In the genomic region with DNA sequence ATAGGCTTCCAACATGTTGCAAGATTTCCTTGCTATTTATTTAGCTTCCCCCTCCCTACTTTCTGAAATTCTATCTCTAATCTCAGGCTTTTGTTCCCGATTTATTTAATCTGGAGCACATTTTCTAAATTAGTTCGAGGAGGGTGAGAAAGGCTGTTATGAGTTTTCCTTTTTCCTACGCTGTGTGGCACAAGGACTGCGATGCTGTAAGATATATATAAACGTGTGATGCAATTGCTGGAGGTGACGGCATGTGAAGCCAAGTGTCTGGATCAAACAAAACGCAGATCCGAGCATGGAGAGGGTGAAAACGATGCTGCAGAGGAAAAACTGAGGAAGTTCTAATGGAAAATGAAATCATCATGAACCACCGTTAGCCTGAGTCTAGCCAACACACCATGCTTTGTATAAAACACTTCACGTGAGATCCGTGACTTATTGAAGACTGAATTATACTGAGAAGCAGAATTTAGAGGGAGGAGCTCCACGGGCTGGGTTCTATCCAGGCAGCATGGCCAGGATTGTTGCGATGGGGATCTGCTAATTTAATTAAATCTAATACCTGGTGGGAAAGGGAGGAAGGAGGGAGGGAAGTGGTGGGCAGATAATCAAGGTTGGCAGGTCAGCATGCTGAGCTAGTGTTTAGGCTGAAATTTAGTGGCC, we compare ENCODE assay signal across 14 cellular contexts. TPM values are rescaled to one million over a fixed set of nuclear protein-coding genes. Genes with fewer than 3 reads are reported as not detected.
DNase-seq lines count a peak whose midpoint lies in the region; ATAC-seq and TF ChIP-seq lines count a peak whose summit lies in the region.
"Had no signal": no experiment of that assay in that cellular context is flagged by ENCODE, and none has a peak within 500 bp of the region (broad histone marks: within the 10 kb centered on the region; RNA-seq: fewer than 3 reads in every experiment).

No MANE protein-coding gene starts in this region.

- H3K27ac Mint-ChIP-seq in nephron, result peak overlapping the region; percentile 99
- H3K27ac Mint-ChIP-seq: activated CD4-positive, alpha-beta memory T cell treated with anti-CD3 and anti-CD28 coated beads, Interleukin-2, amount 10 ng/mL, durations not matched to agents 7 days and 5 days; activated naive CD4-positive, alpha-beta T cell treated with anti-CD3 and anti-CD28 coated beads, Interleukin-2, amount 10 ng/mL, durations not matched to agents 7 days and 5 days; stimulated activated effector memory CD8-positive, alpha-beta T cell treated with anti-CD3 and anti-CD28 coated beads, Interleukin-12 subunit alpha, Interleukin-12 subunit beta, amount 100 ng/mL, for 72 hours; T-helper 1 cell treated with Interleukin-12 subunit alpha and Interleukin-12 subunit beta and Interleukin-4 antibody, amounts not matched to agents 30 μg/mL and 1 μg/mL, for 36 hours had no signal

- peak overlapping the region; percentile 77 to 97 (median 79) for H3K4me3 Mint-ChIP-seq in nephron
- H3K4me3 Mint-ChIP-seq: activated CD4-positive, alpha-beta memory T cell treated with anti-CD3 and anti-CD28 coated beads, Interleukin-2, amount 10 ng/mL, durations not matched to agents 7 days and 5 days; activated naive CD4-positive, alpha-beta T cell treated with anti-CD3 and anti-CD28 coated beads, Interleukin-2, amount 10 ng/mL, durations not matched to agents 7 days and 5 days; stimulated activated effector memory CD8-positive, alpha-beta T cell treated with anti-CD3 and anti-CD28 coated beads, Interleukin-12 subunit alpha, Interleukin-12 subunit beta, amount 100 ng/mL, for 72 hours; T-helper 1 cell treated with Interleukin-12 subunit alpha and Interleukin-12 subunit beta and Interleukin-4 antibody, amounts not matched to agents 30 μg/mL and 1 μg/mL, for 36 hours had no signal

- no peak for TF ChIP-seq CTCF in RWPE2 (IDR thresholded peaks at IDR 0.05; ENCODE audit: poor library complexity, severe bottlenecking)
- no peak for TF ChIP-seq CTCF in nephron (IDR thresholded peaks at IDR 0.05; ENCODE audit: unreplicated experiment in 3 of 3)
- no peak for TF ChIP-seq CTCF in tibial artery (IDR thresholded peaks at IDR 0.05)

- no peaks in the 10 kb centered on the region for H3K9me3 Mint-ChIP-seq in nephron
- H3K9me3 Mint-ChIP-seq: activated CD4-positive, alpha-beta memory T cell treated with anti-CD3 and anti-CD28 coated beads, Interleukin-2, amount 10 ng/mL, durations not matched to agents 7 days and 5 days; activated naive CD4-positive, alpha-beta T cell treated with anti-CD3 and anti-CD28 coated beads, Interleukin-2, amount 10 ng/mL, durations not matched to agents 7 days and 5 days; stimulated activated effector memory CD8-positive, alpha-beta T cell treated with anti-CD3 and anti-CD28 coated beads, Interleukin-12 subunit alpha, Interleukin-12 subunit beta, amount 100 ng/mL, for 72 hours; T-helper 1 cell treated with Interleukin-12 subunit alpha and Interleukin-12 subunit beta and Interleukin-4 antibody, amounts not matched to agents 30 μg/mL and 1 μg/mL, for 36 hours had no signal

- H3K36me3 ChIP-seq in RWPE2 (ENCODE audit: low read depth), result no peaks in the 10 kb centered on the region
- no peaks in the 10 kb centered on the region for H3K36me3 ChIP-seq in tibial artery
- peaks cover 19% of the 10 kb centered on the region for H3K36me3 ChIP-seq in MG63

- intact Hi-C loops in tibial artery (cut with DNase I; ENCODE audit: low total_unique reads), result loop anchor here (10.0 kb wide), 1 partner anchor 236 kb away; no protein-coding TSS in a partner anchor

- H3K27me3 ChIP-seq in RWPE2 (ENCODE audit: insufficient read depth, poor library complexity, severe bottlenecking), result peaks cover 10% of the 10 kb centered on the region
- H3K27me3 ChIP-seq in tibial artery, result no peaks in the 10 kb centered on the region
- H3K27me3 ChIP-seq in MG63, result no peaks in the 10 kb centered on the region

- DNase-seq in RWPE2 (ENCODE audit: low spot score) (peak; percentile 5), epidermal melanocyte (ENCODE audit: insufficient read length, low spot score) (peak; percentile 54), tibial artery (no peak), MG63 (no peak), T-helper 1 cell (no peak)
- no peak for DNase-seq in central memory CD4-positive, alpha-beta T cell
- DNase-seq: activated CD4-positive, alpha-beta memory T cell treated with anti-CD3 and anti-CD28 coated beads, Interleukin-2, amount 10 ng/mL, durations not matched to agents 7 days and 5 days; activated naive CD4-positive, alpha-beta T cell treated with anti-CD3 and anti-CD28 coated beads, Interleukin-2, amount 10 ng/mL, durations not matched to agents 7 days and 5 days; NCI-H1930 had no signal

- H3K4me3 ChIP-seq in RWPE2 (ENCODE audit: severe bottlenecking) (no peak overlapping the region), tibial artery (no peak overlapping the region), MG63 (no peak overlapping the region)

- peaks cover 3% of the 10 kb centered on the region for H3K27me3 Mint-ChIP-seq in nephron (ENCODE audit: low read depth)

- no peaks in the 10 kb centered on the region for H3K4me1 ChIP-seq in RWPE2 (ENCODE audit: insufficient read depth, poor library complexity, severe bottlenecking)
- peaks cover 0 to 56% (median 43%) of the 10 kb centered on the region in 4 donors for H3K4me1 ChIP-seq in tibial artery

- peaks cover 4% of the 10 kb centered on the region for H3K36me3 Mint-ChIP-seq in nephron (ENCODE audit: low read depth)

- no peaks in the 10 kb centered on the region for H3K9me3 ChIP-seq in RWPE2 (ENCODE audit: severe bottlenecking)
- no peaks in the 10 kb centered on the region for H3K9me3 ChIP-seq in tibial artery
- H3K9me3 ChIP-seq in MG63, result no peaks in the 10 kb centered on the region

- H3K4me1 Mint-ChIP-seq in nephron, result peaks cover 77% of the 10 kb centered on the region

- H3K27ac ChIP-seq in RWPE2 (ENCODE audit: poor library complexity, severe bottlenecking) (no peak overlapping the region), tibial artery (peak overlapping the region; percentile 65 to 88)

- ATAC-seq in RWPE2 (ENCODE audit: low read depth) (no peak), HG03095 (IDR thresholded peaks at IDR 0.05; ENCODE audit: unreplicated experiment) (no peak)
- ATAC-seq: stimulated activated effector memory CD8-positive, alpha-beta T cell treated with anti-CD3 and anti-CD28 coated beads, Interleukin-12 subunit alpha, Interleukin-12 subunit beta, amount 100 ng/mL, for 72 hours had no signal

RNA-seq across cellular contexts. Expression of gene PKNOX2, which starts 4.5 kb away (rescaled TPM):
- 0.94 and 15.3 TPM in 2 replicates for total RNA-seq in MG63 (2014; rRNA removed; shearing (Covaris generic); ENCODE audit: low replicate concordance)
- total RNA-seq: activated CD4-positive, alpha-beta memory T cell treated with anti-CD3 and anti-CD28 coated beads, Interleukin-2, amount 10 ng/mL, durations not matched to agents 7 days and 5 days; dermis microvascular lymphatic vessel endothelial cell had no signal

RNA-seq across cellular contexts. Expression of gene TMEM218, which starts 57.6 kb away (rescaled TPM):
- total RNA-seq in MG63 (2014; rRNA removed; shearing (Covaris generic); ENCODE audit: low replicate concordance), result 27.7 and 31.6 TPM in 2 replicates

Comparison
In these comparisons a context has a peak if more than half of its experiments do, and no peak if none do; other contexts are left out.
1. DNase-seq: peak in RWPE2 (single experiment) and epidermal melanocyte (single experiment); none in tibial artery (0 of 2), central memory CD4-positive, alpha-beta T cell (single experiment), MG63 (single experiment) and T-helper 1 cell (0 of 5).